In genomic region chr20:38291582-38291918, GRCh38 we compare ENCODE assay signal across 12 cellular contexts. TPM values are rescaled to one million over a fixed set of nuclear protein-coding genes. Genes with fewer than 3 reads are reported as not detected.
"Had no signal": no experiment of that assay in that cellular context is flagged by ENCODE, and none has a peak within 500 bp of the region (broad histone marks: within the 10 kb centered on the region; RNA-seq: fewer than 3 reads in every experiment).

No MANE protein-coding gene starts in this region.

- H3K4me1 ChIP-seq: breast epithelium, suprapubic skin had no signal

- H3K27me3 ChIP-seq: breast epithelium, suprapubic skin had no signal

- H3K36me3 Mint-ChIP-seq: activated naive CD8-positive, alpha-beta T cell treated with anti-CD3 and anti-CD28 coated beads, Interleukin-2, amount 10 ng/mL, durations not matched to agents 7 days and 5 days; natural killer cell had no signal

- H3K9me3 Mint-ChIP-seq: activated naive CD8-positive, alpha-beta T cell treated with anti-CD3 and anti-CD28 coated beads, Interleukin-2, amount 10 ng/mL, durations not matched to agents 7 days and 5 days; natural killer cell; stimulated activated naive CD8-positive, alpha-beta T cell treated with anti-CD3 and anti-CD28 coated beads, Interleukin-15, Interleukin-2, amounts not matched to agents 100 ng/mL and 50 ng/mL, for 24 hours had no signal

- H3K4me3 Mint-ChIP-seq: activated naive CD8-positive, alpha-beta T cell treated with anti-CD3 and anti-CD28 coated beads, Interleukin-2, amount 10 ng/mL, durations not matched to agents 7 days and 5 days; natural killer cell; stimulated activated naive CD8-positive, alpha-beta T cell treated with anti-CD3 and anti-CD28 coated beads, Interleukin-15, Interleukin-2, amounts not matched to agents 100 ng/mL and 50 ng/mL, for 24 hours had no signal

- DNase-seq: activated CD4-positive, alpha-beta T cell treated with anti-CD3 and anti-CD28 coated beads, Interleukin-2, amount 50 U/mL, for 1 hour; activated CD8-positive, alpha-beta memory T cell treated with anti-CD3 and anti-CD28 coated beads for 24 hours; activated naive CD8-positive, alpha-beta T cell treated with anti-CD3 and anti-CD28 coated beads, Interleukin-2, amount 10 ng/mL, durations not matched to agents 7 days and 5 days; mammary epithelial cell; natural killer cell had no signal

- H3K4me3 ChIP-seq: suprapubic skin had no signal

- H3K27ac Mint-ChIP-seq: activated naive CD8-positive, alpha-beta T cell treated with anti-CD3 and anti-CD28 coated beads, Interleukin-2, amount 10 ng/mL, durations not matched to agents 7 days and 5 days; natural killer cell; stimulated activated naive CD8-positive, alpha-beta T cell treated with anti-CD3 and anti-CD28 coated beads, Interleukin-15, Interleukin-2, amounts not matched to agents 100 ng/mL and 50 ng/mL, for 24 hours had no signal

- H3K36me3 ChIP-seq: breast epithelium, suprapubic skin had no signal

- H3K27ac ChIP-seq: suprapubic skin had no signal

- H3K9me3 ChIP-seq: breast epithelium, suprapubic skin had no signal

- H3K4me1 Mint-ChIP-seq: activated naive CD8-positive, alpha-beta T cell treated with anti-CD3 and anti-CD28 coated beads, Interleukin-2, amount 10 ng/mL, durations not matched to agents 7 days and 5 days; natural killer cell had no signal

RNA-seq across cellular contexts. Expression of gene BPI, which starts 12.4 kb away (rescaled TPM):
- total RNA-seq: activated naive CD8-positive, alpha-beta T cell treated with anti-CD3 and anti-CD28 coated beads, Interleukin-2, amount 10 ng/mL, durations not matched to agents 7 days and 5 days; mammary epithelial cell; pulmonary artery endothelial cell; suprapubic skin; T-helper 2 cell treated with Interferon-gamma antibody and Interleukin-4, amounts not matched to agents 100 ng/mL and 5 ng/mL, for 36 hours had no signal
- polyA plus RNA-seq: keratinocyte, mammary epithelial cell had no signal

RNA-seq across cellular contexts. Expression of gene KIAA1755, which starts 31.0 kb away (rescaled TPM):
- total RNA-seq: activated naive CD8-positive, alpha-beta T cell treated with anti-CD3 and anti-CD28 coated beads, Interleukin-2, amount 10 ng/mL, durations not matched to agents 7 days and 5 days; natural killer cell; T-helper 2 cell treated with Interferon-gamma antibody and Interleukin-4, amounts not matched to agents 100 ng/mL and 5 ng/mL, for 36 hours had no signal
- polyA plus RNA-seq: keratinocyte had no signal

RNA-seq across cellular contexts. Expression of gene LBP, which starts 54.7 kb away (rescaled TPM):
- total RNA-seq: activated naive CD8-positive, alpha-beta T cell treated with anti-CD3 and anti-CD28 coated beads, Interleukin-2, amount 10 ng/mL, durations not matched to agents 7 days and 5 days; mammary epithelial cell; mononuclear cell; natural killer cell; T-helper 2 cell treated with Interferon-gamma antibody and Interleukin-4, amounts not matched to agents 100 ng/mL and 5 ng/mL, for 36 hours had no signal
- polyA plus RNA-seq: keratinocyte, mammary epithelial cell had no signal
